In genomic region chr1:231100393-231100792, GRCh38 we compare ENCODE assay signal across 19 cellular contexts.
"Had no signal": no experiment of that assay in that cellular context is flagged by ENCODE, and none has a peak within 500 bp of the region (broad histone marks: within the 10 kb centered on the region; RNA-seq: fewer than 3 reads in every experiment).

No MANE protein-coding gene starts in this region.

- H3K36me3 ChIP-seq: adrenal gland had no signal

- H3K4me1 ChIP-seq: adrenal gland had no signal

- H3K4me3 Mint-ChIP-seq: activated CD8-positive, alpha-beta T cell treated with anti-CD3 and anti-CD28 coated beads, Interleukin-2, amount 10 ng/mL, durations not matched to agents 7 days and 5 days; activated naive CD8-positive, alpha-beta T cell treated with anti-CD3 and anti-CD28 coated beads, Interleukin-2, amount 10 ng/mL, durations not matched to agents 7 days and 5 days; T-helper 1 cell treated with Interleukin-12 subunit alpha and Interleukin-12 subunit beta and Interleukin-4 antibody, amounts not matched to agents 30 μg/mL and 1 μg/mL, for 36 hours had no signal

- H3K27ac Mint-ChIP-seq: activated CD8-positive, alpha-beta T cell treated with anti-CD3 and anti-CD28 coated beads, Interleukin-2, amount 10 ng/mL, durations not matched to agents 7 days and 5 days; activated naive CD8-positive, alpha-beta T cell treated with anti-CD3 and anti-CD28 coated beads, Interleukin-2, amount 10 ng/mL, durations not matched to agents 7 days and 5 days; T-helper 1 cell treated with Interleukin-12 subunit alpha and Interleukin-12 subunit beta and Interleukin-4 antibody, amounts not matched to agents 30 μg/mL and 1 μg/mL, for 36 hours had no signal

- H3K9me3 Mint-ChIP-seq: activated naive CD8-positive, alpha-beta T cell treated with anti-CD3 and anti-CD28 coated beads, Interleukin-2, amount 10 ng/mL, durations not matched to agents 7 days and 5 days; T-helper 1 cell treated with Interleukin-12 subunit alpha and Interleukin-12 subunit beta and Interleukin-4 antibody, amounts not matched to agents 30 μg/mL and 1 μg/mL, for 36 hours had no signal

- H3K27me3 ChIP-seq: adrenal gland had no signal

- H3K4me1 Mint-ChIP-seq: activated naive CD8-positive, alpha-beta T cell treated with anti-CD3 and anti-CD28 coated beads, Interleukin-2, amount 10 ng/mL, durations not matched to agents 7 days and 5 days had no signal

- DNase-seq: activated CD4-positive, alpha-beta T cell treated with anti-CD3 and anti-CD28 coated beads for 48 hours; activated CD4-positive, alpha-beta T cell treated with anti-CD3 and anti-CD28 coated beads, Interleukin-2, amount 50 U/mL, for 4 hours; activated CD4-positive, CD25-positive, alpha-beta regulatory T cell treated with anti-CD3 and anti-CD28 coated beads, Interleukin-2, amount 50 U/mL, for 72 hours; activated CD8-positive, alpha-beta memory T cell treated with anti-CD3 and anti-CD28 coated beads, Interleukin-2, amount 50 U/mL, for 48 hours; activated CD8-positive, alpha-beta T cell treated with anti-CD3 and anti-CD28 coated beads, Interleukin-2, amount 10 ng/mL, durations not matched to agents 7 days and 5 days; activated naive CD4-positive, alpha-beta T cell treated with anti-CD3 and anti-CD28 coated beads, Interleukin-2, amount 50 U/mL, for 16 hours; activated naive CD8-positive, alpha-beta T cell treated with anti-CD3 and anti-CD28 coated beads, Interleukin-2, amount 10 ng/mL, durations not matched to agents 7 days and 5 days; activated T-cell treated with anti-CD3 and anti-CD28 coated beads, Interleukin-2, amount 50 U/mL, for 1 hour; adrenal gland; anterior cingulate cortex; NCI-H1105 treated with DMSO at 0.1 percent for 48 hours; NCI-H1930; NCI-H345; NCI-H510A treated with DMSO at 0.1 percent for 48 hours; NCI-H69; PC-9; SHP77 treated with DMSO at 0.1 percent for 48 hours had no signal

- ATAC-seq: activated CD8-positive, alpha-beta T cell treated with anti-CD3 and anti-CD28 coated beads, Interleukin-2, amount 10 ng/mL, durations not matched to agents 7 days and 5 days had no signal

- H3K9me3 ChIP-seq: adrenal gland had no signal

- H3K36me3 Mint-ChIP-seq: activated naive CD8-positive, alpha-beta T cell treated with anti-CD3 and anti-CD28 coated beads, Interleukin-2, amount 10 ng/mL, durations not matched to agents 7 days and 5 days had no signal

- H3K27ac ChIP-seq: adrenal gland, KMS-11, PC-9 had no signal

- H3K4me3 ChIP-seq: adrenal gland, PC-9 had no signal
